8 cellular contexts compared by ENCODE assay signal in the genomic region with DNA sequence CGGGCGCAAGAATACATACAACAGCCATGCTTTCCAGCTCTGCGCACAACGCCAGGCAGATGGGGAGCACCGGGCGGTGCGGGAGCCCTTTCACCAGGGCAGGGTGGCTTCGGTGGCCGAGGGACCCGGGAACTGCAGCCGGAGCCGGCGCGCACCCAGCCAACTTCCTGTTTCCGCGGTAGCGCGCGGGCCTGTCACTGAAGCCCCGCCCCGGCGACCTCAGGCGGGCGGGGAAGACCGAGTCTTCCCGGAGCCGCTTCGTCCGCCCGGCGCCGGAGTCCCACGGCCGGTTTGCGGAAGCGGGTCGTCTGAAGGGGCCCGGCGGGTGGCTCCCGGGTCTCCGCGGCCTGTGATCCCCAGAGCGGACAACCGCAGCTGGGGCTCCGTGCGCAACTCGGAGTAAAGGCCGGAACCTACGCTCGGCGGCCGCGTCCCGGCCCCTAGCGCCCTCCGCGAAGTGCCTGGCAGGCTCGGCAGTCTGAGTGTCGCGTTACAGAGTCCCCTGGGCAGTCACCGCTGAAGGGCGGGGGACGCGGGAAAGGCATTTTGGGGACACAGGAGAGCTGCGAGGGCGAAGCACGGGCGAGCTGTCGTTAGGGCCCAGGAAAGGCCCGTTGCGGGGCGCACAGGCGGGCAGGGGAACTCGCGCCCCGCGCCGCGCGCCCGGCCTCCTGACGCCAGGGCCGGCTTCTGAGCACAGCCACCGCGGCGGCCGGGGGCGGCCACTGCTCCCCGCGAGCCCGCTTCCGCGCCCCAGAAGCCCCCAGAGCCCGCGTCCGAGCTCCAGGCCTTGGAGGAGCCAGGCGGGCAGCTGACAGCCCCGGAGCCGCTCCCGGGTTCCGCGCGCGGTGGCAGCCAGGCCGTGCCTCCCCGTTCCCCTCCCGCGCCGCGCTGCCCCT. TPM values are rescaled to one million over a fixed set of nuclear protein-coding genes. Genes with fewer than 3 reads are reported as not detected.
DNase-seq lines count a peak whose midpoint lies in the region; TF ChIP-seq lines count a peak whose summit lies in the region.

A gene with protein sequence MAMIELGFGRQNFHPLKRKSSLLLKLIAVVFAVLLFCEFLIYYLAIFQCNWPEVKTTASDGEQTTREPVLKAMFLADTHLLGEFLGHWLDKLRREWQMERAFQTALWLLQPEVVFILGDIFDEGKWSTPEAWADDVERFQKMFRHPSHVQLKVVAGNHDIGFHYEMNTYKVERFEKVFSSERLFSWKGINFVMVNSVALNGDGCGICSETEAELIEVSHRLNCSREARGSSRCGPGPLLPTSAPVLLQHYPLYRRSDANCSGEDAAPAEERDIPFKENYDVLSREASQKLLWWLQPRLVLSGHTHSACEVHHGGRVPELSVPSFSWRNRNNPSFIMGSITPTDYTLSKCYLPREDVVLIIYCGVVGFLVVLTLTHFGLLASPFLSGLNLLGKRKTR (minus strand): TSS at position 136 of the 899 bp plus-strand sequence. CDS start 11,053 bp downstream, outside the sequence.

- H3K36me3 ChIP-seq in GM23248 (ENCODE audit: low read depth) (no peaks in the 10 kb centered on the region; the same call in 1 of the 2 replicates), stomach smooth muscle (ENCODE audit: control insufficient read depth in 2 of 2, insufficient read depth in 2 of 2, low read length in 2 of 2) (peaks cover 0 to 2% of the 10 kb centered on the region in 2 donors)

- peak within 1 kb of the TSS; percentile 99 for H3K27ac Mint-ChIP-seq in neural crest cell (ENCODE audit: unreplicated experiment)

- H3K9ac ChIP-seq in GM23248, result peak within 1 kb of the TSS; percentile 98
- H3K9ac ChIP-seq in stomach smooth muscle (ENCODE audit: low read length in 2 of 2), result peak within 1 kb of the TSS; percentile 97 to 99

- H3K9me3 Mint-ChIP-seq in neural crest cell, result no peaks in the 10 kb centered on the region

- H3K4me1 Mint-ChIP-seq in neural crest cell, result peaks cover 20% of the 10 kb centered on the region

- DNase-seq in EH (ENCODE audit: low read depth), result peak; percentile 87
- DNase-seq in GM23248, result peak; percentile 96
- DNase-seq in LHCN-M2 (ENCODE audit: low read depth), result peak; percentile 81
- DNase-seq in SHP77 treated with DMSO at 0.1 percent for 48 hours (lab: John Stamatoyannopoulos, UW), result peak; percentile 27
- DNase-seq in activated effector memory CD4-positive, alpha-beta T cell treated with anti-CD3 and anti-CD28 coated beads, Interleukin-2, amount 50 U/mL, for 16 hours, result peak; percentile 95
- peak; percentile 64 for DNase-seq in fibroblast of the conjunctiva (ENCODE audit: low read depth)
- peak; percentile 82 for DNase-seq in neural crest cell (ENCODE audit: low read depth, low spot score)

- H2AFZ ChIP-seq in GM23248, result peak within 1 kb of the TSS; percentile 89

- H3K27me3 ChIP-seq in GM23248 (replicated peaks; ENCODE audit: insufficient read depth) (no peaks in the 10 kb centered on the region), stomach smooth muscle (ENCODE audit: control insufficient read depth in 1 of 2, insufficient read depth in 2 of 2, low read length in 2 of 2) (no peaks in the 10 kb centered on the region)

- no peaks in the 10 kb centered on the region for H3K27me3 Mint-ChIP-seq in neural crest cell (ENCODE audit: low read depth)

- H3K4me2 ChIP-seq in GM23248 (ENCODE audit: unreplicated experiment), result peak within 1 kb of the TSS; percentile 83

- TF ChIP-seq CTCF in neural crest cell (conservative IDR thresholded peaks at IDR 0.05), result peak; percentile 18

- 1 to 2% methylated on average over 66 to 100 of the region's 110 CpGs for WGBS in GM23248 (ENCODE audit: low coverage in 1 of 2, low lambda C conversion rate in 2 of 2, missing lambda C conversion rate in 2 of 2), 2 experiments

- H3K4me3 ChIP-seq in GM23248, result peak within 1 kb of the TSS; percentile 86
- peak within 1 kb of the TSS; percentile 91 to 97 for H3K4me3 ChIP-seq in stomach smooth muscle (ENCODE audit: low read length in 2 of 2)

- peak within 1 kb of the TSS; percentile 97 for H3K27ac ChIP-seq in GM23248
- H3K27ac ChIP-seq in stomach smooth muscle (ENCODE audit: low read length), result peak within 1 kb of the TSS; percentile 98

- H3K9me3 ChIP-seq in GM23248 (ENCODE audit: low read depth) (no peaks in the 10 kb centered on the region), stomach smooth muscle (ENCODE audit: control insufficient read depth in 2 of 2, low read length in 2 of 2) (no peaks in the 10 kb centered on the region)

- no peaks in the 10 kb centered on the region for H3K36me3 Mint-ChIP-seq in neural crest cell (ENCODE audit: low read depth)

- H4K20me1 ChIP-seq in GM23248 (ENCODE audit: insufficient read depth), result no peaks in the 10 kb centered on the region

- peaks cover 10% of the 10 kb centered on the region; the same call in 1 of the 2 replicates for H3F3A ChIP-seq in GM23248 (ENCODE audit: insufficient read depth)

- H3K79me2 ChIP-seq in GM23248 (ENCODE audit: insufficient read depth), result peaks cover 13% of the 10 kb centered on the region; the same call in 1 of the 2 replicates

- peak within 1 kb of the TSS; percentile 92 for H3K4me3 Mint-ChIP-seq in neural crest cell

- in situ Hi-C loops in GM23248 (cut with MboI), result no loop called here

- H3K4me1 ChIP-seq in GM23248 (ENCODE audit: insufficient read depth), result peaks cover 17% of the 10 kb centered on the region
- peaks cover 9% of the 10 kb centered on the region for H3K4me1 ChIP-seq in stomach smooth muscle (ENCODE audit: control insufficient read depth, insufficient read depth, low read length)

- no peaks in the 10 kb centered on the region for H3K9me2 ChIP-seq in GM23248 (ENCODE audit: insufficient read depth)

RNA-seq across cellular contexts. Expression of the gene that starts here (rescaled TPM):
- total RNA-seq in GM23248 (2014; rRNA removed; shearing (Covaris generic)), result 25.6 and 34.8 TPM in 2 replicates
- polyA plus RNA-seq in GM23248 (2016; fragmentation: Nextera tagmentation; extraction: Ambion mirVana), result 39.7 and 47.2 TPM in 2 replicates
- 28.9 and 29.0 TPM in 2 replicates for total RNA-seq in LHCN-M2 (2014; rRNA removed)
- polyA plus RNA-seq in LHCN-M2 (2012), result 15.6 TPM
- 22.8 and 28.9 TPM in 2 replicates for total RNA-seq in neural crest cell

Comparison
In these comparisons a context has a peak if more than half of its experiments do, and no peak if none do; other contexts are left out.
1. Peak in every context shown above with its lines: DNase-seq, H3K4me3 ChIP-seq and H3K27ac ChIP-seq.
2. DNase-seq: peak in every context shown above with its lines; median percentile 96 in GM23248; 95 in activated effector memory CD4-positive, alpha-beta T cell treated with anti-CD3 and anti-CD28 coated beads, Interleukin-2, amount 50 U/mL, for 16 hours; 87 in EH; 82 in neural crest cell; 81 in LHCN-M2; 64 in fibroblast of the conjunctiva; 27 in SHP77 treated with DMSO at 0.1 percent for 48 hours.